19 cellular contexts compared by ENCODE assay signal in genomic region chr2:69846182-69847067, GRCh38. TPM values are rescaled to one million over a fixed set of nuclear protein-coding genes. Genes with fewer than 3 reads are reported as not detected.
DNase-seq lines count a peak whose midpoint lies in the region; ATAC-seq lines count a peak whose summit lies in the region.
"Had no signal": no experiment of that assay in that cellular context is flagged by ENCODE, and none has a peak within 500 bp of the region (broad histone marks: within the 10 kb centered on the region; RNA-seq: fewer than 3 reads in every experiment).

No MANE protein-coding gene starts in this region.

- H3K27ac Mint-ChIP-seq in activated CD4-positive, alpha-beta memory T cell treated with anti-CD3 and anti-CD28 coated beads for 36 hours = peak overlapping the region; percentile 18
- no peak overlapping the region for H3K27ac Mint-ChIP-seq in activated CD4-positive, alpha-beta memory T cell treated with anti-CD3 and anti-CD28 coated beads, Interleukin-2, amount 10 ng/mL, durations not matched to agents 7 days and 5 days
- peak overlapping the region; percentile 20 to 83 for H3K27ac Mint-ChIP-seq in stimulated activated naive CD8-positive, alpha-beta T cell treated with anti-CD3 and anti-CD28 coated beads, Interleukin-15, amount 100 ng/mL, for 72 hours
- H3K27ac Mint-ChIP-seq in central memory CD8-positive, alpha-beta T cell (ENCODE audit: low read depth) = peak overlapping the region; percentile 29
- H3K27ac Mint-ChIP-seq in stimulated activated naive B cell treated with anti-CD40 and anti-IgM and Interleukin-4, amounts not matched to agents 10 μg/mL and 1 μg/mL and 100 μg/mL, for 72 hours = peak overlapping the region; percentile 67

- CTCF ChIA-PET in activated CD4-positive, alpha-beta memory T cell treated with anti-CD3 and anti-CD28 coated beads for 36 hours (lab: Charles Lee) = interaction anchor here (0.6 kb wide), 1 partner anchor 106 kb away, joined by 3 read pairs; no protein-coding TSS in a partner anchor
- CTCF ChIA-PET in activated CD4-positive, alpha-beta memory T cell treated with anti-CD3 and anti-CD28 coated beads, Interleukin-2, amount 10 ng/mL, durations not matched to agents 7 days and 5 days (lab: Charles Lee) = interaction anchor here (0.6 to 2.7 kb wide), 4 partner anchors 13 to 281 kb away, joined by 3 to 11 read pairs (median 5); no protein-coding TSS in a partner anchor

- no peak for ATAC-seq in stimulated activated naive CD8-positive, alpha-beta T cell treated with anti-CD3 and anti-CD28 coated beads, Interleukin-15, amount 100 ng/mL, for 72 hours
- ATAC-seq in stimulated activated naive CD8-positive, alpha-beta T cell treated with anti-CD3 and anti-CD28 coated beads, Interleukin-15, Interleukin-2, amounts not matched to agents 100 U/mL and 50 U/mL, for 24 hours = no peak
- no peak for ATAC-seq in central memory CD8-positive, alpha-beta T cell (replicated peaks; ENCODE audit: extremely low read depth, poor library complexity, severe bottlenecking)
- no peak for ATAC-seq in stimulated activated naive B cell treated with anti-CD40 and anti-IgM and Interleukin-4, amounts not matched to agents 10 μg/mL and 1 μg/mL and 100 μg/mL, for 72 hours (replicated peaks)
- ATAC-seq: Panc1 had no signal

- POLR2A ChIA-PET in activated CD4-positive, alpha-beta memory T cell treated with anti-CD3 and anti-CD28 coated beads for 36 hours (lab: Charles Lee) = interaction anchor here (0.6 kb wide), 1 partner anchor 13 kb away, joined by 3 read pairs; no protein-coding TSS in a partner anchor
- POLR2A ChIA-PET in activated CD4-positive, alpha-beta memory T cell treated with anti-CD3 and anti-CD28 coated beads, Interleukin-2, amount 10 ng/mL, durations not matched to agents 7 days and 5 days (lab: Charles Lee) = interaction anchor here (0.5 to 1.0 kb wide), 2 partner anchors 16 to 99 kb away, joined by 3 read pairs; no protein-coding TSS in a partner anchor

- peaks cover 31% of the 10 kb centered on the region for H3K36me3 Mint-ChIP-seq in activated CD4-positive, alpha-beta memory T cell treated with anti-CD3 and anti-CD28 coated beads for 36 hours
- peaks cover 42% of the 10 kb centered on the region for H3K36me3 Mint-ChIP-seq in activated CD4-positive, alpha-beta memory T cell treated with anti-CD3 and anti-CD28 coated beads, Interleukin-2, amount 10 ng/mL, durations not matched to agents 7 days and 5 days (ENCODE audit: low read depth)
- H3K36me3 Mint-ChIP-seq in central memory CD8-positive, alpha-beta T cell (ENCODE audit: insufficient read depth) = peaks cover 31% of the 10 kb centered on the region
- H3K36me3 Mint-ChIP-seq in stimulated activated naive B cell treated with anti-CD40 and anti-IgM and Interleukin-4, amounts not matched to agents 10 μg/mL and 1 μg/mL and 100 μg/mL, for 72 hours = peaks cover 28 to 32% of the 10 kb centered on the region in 2 donors

- H3K27me3 Mint-ChIP-seq in activated CD4-positive, alpha-beta memory T cell treated with anti-CD3 and anti-CD28 coated beads for 36 hours = no peaks in the 10 kb centered on the region
- no peaks in the 10 kb centered on the region for H3K27me3 Mint-ChIP-seq in activated CD4-positive, alpha-beta memory T cell treated with anti-CD3 and anti-CD28 coated beads, Interleukin-2, amount 10 ng/mL, durations not matched to agents 7 days and 5 days
- no peaks in the 10 kb centered on the region for H3K27me3 Mint-ChIP-seq in stimulated activated naive CD8-positive, alpha-beta T cell treated with anti-CD3 and anti-CD28 coated beads, Interleukin-15, amount 100 ng/mL, for 72 hours
- no peaks in the 10 kb centered on the region for H3K27me3 Mint-ChIP-seq in central memory CD8-positive, alpha-beta T cell
- no peaks in the 10 kb centered on the region for H3K27me3 Mint-ChIP-seq in stimulated activated naive B cell treated with anti-CD40 and anti-IgM and Interleukin-4, amounts not matched to agents 10 μg/mL and 1 μg/mL and 100 μg/mL, for 72 hours
- H3K27me3 Mint-ChIP-seq: CD4-positive, CD25-positive, alpha-beta regulatory T cell had no signal

- H3K4me3 Mint-ChIP-seq in activated CD4-positive, alpha-beta memory T cell treated with anti-CD3 and anti-CD28 coated beads for 36 hours = no peak overlapping the region
- H3K4me3 Mint-ChIP-seq in activated CD4-positive, alpha-beta memory T cell treated with anti-CD3 and anti-CD28 coated beads, Interleukin-2, amount 10 ng/mL, durations not matched to agents 7 days and 5 days = no peak overlapping the region
- no peak overlapping the region for H3K4me3 Mint-ChIP-seq in stimulated activated naive CD8-positive, alpha-beta T cell treated with anti-CD3 and anti-CD28 coated beads, Interleukin-15, amount 100 ng/mL, for 72 hours
- no peak overlapping the region for H3K4me3 Mint-ChIP-seq in central memory CD8-positive, alpha-beta T cell
- H3K4me3 Mint-ChIP-seq in stimulated activated naive B cell treated with anti-CD40 and anti-IgM and Interleukin-4, amounts not matched to agents 10 μg/mL and 1 μg/mL and 100 μg/mL, for 72 hours = no peak overlapping the region
- H3K4me3 Mint-ChIP-seq: CD4-positive, CD25-positive, alpha-beta regulatory T cell had no signal

- no peaks in the 10 kb centered on the region for H3K9me3 Mint-ChIP-seq in activated CD4-positive, alpha-beta memory T cell treated with anti-CD3 and anti-CD28 coated beads for 36 hours
- H3K9me3 Mint-ChIP-seq in activated CD4-positive, alpha-beta memory T cell treated with anti-CD3 and anti-CD28 coated beads, Interleukin-2, amount 10 ng/mL, durations not matched to agents 7 days and 5 days = no peaks in the 10 kb centered on the region
- H3K9me3 Mint-ChIP-seq in stimulated activated naive CD8-positive, alpha-beta T cell treated with anti-CD3 and anti-CD28 coated beads, Interleukin-15, amount 100 ng/mL, for 72 hours = no peaks in the 10 kb centered on the region
- H3K9me3 Mint-ChIP-seq in central memory CD8-positive, alpha-beta T cell = no peaks in the 10 kb centered on the region
- no peaks in the 10 kb centered on the region for H3K9me3 Mint-ChIP-seq in stimulated activated naive B cell treated with anti-CD40 and anti-IgM and Interleukin-4, amounts not matched to agents 10 μg/mL and 1 μg/mL and 100 μg/mL, for 72 hours
- H3K9me3 Mint-ChIP-seq: CD4-positive, CD25-positive, alpha-beta regulatory T cell had no signal

- intact Hi-C loops in activated CD4-positive, alpha-beta memory T cell treated with anti-CD3 and anti-CD28 coated beads for 36 hours (cut with micrococcal nuclease) = no loop called here

- peaks cover 10% of the 10 kb centered on the region for H3K4me1 Mint-ChIP-seq in activated CD4-positive, alpha-beta memory T cell treated with anti-CD3 and anti-CD28 coated beads for 36 hours (ENCODE audit: low read depth)
- H3K4me1 Mint-ChIP-seq in activated CD4-positive, alpha-beta memory T cell treated with anti-CD3 and anti-CD28 coated beads, Interleukin-2, amount 10 ng/mL, durations not matched to agents 7 days and 5 days = peaks cover 5% of the 10 kb centered on the region
- H3K4me1 Mint-ChIP-seq in stimulated activated naive CD8-positive, alpha-beta T cell treated with anti-CD3 and anti-CD28 coated beads, Interleukin-15, amount 100 ng/mL, for 72 hours = peaks cover 12% of the 10 kb centered on the region
- H3K4me1 Mint-ChIP-seq in central memory CD8-positive, alpha-beta T cell = peaks cover 6% of the 10 kb centered on the region
- H3K4me1 Mint-ChIP-seq in stimulated activated naive B cell treated with anti-CD40 and anti-IgM and Interleukin-4, amounts not matched to agents 10 μg/mL and 1 μg/mL and 100 μg/mL, for 72 hours = peaks cover 0 to 8% of the 10 kb centered on the region in 2 donors

- DNase-seq in activated CD4-positive, alpha-beta memory T cell treated with anti-CD3 and anti-CD28 coated beads for 36 hours = no peak
- no peak for DNase-seq in activated CD4-positive, alpha-beta memory T cell treated with anti-CD3 and anti-CD28 coated beads, Interleukin-2, amount 10 ng/mL, durations not matched to agents 7 days and 5 days
- no peak for DNase-seq in stimulated activated naive CD8-positive, alpha-beta T cell treated with anti-CD3 and anti-CD28 coated beads, Interleukin-15, amount 100 ng/mL, for 72 hours
- DNase-seq in stimulated activated naive CD8-positive, alpha-beta T cell treated with anti-CD3 and anti-CD28 coated beads, Interleukin-15, Interleukin-2, amounts not matched to agents 100 U/mL and 50 U/mL, for 24 hours = no peak
- no peak for DNase-seq in central memory CD8-positive, alpha-beta T cell (ENCODE audit: low spot score in 2 of 2)
- DNase-seq in stimulated activated naive B cell treated with anti-CD40 and anti-IgM and Interleukin-4, amounts not matched to agents 10 μg/mL and 1 μg/mL and 100 μg/mL, for 72 hours = no peak
- DNase-seq in NCI-H510A (lab: John Stamatoyannopoulos, UW) = no peak
- no peak for DNase-seq in KG1 (lab: John Stamatoyannopoulos, UW)
- DNase-seq: CD4-positive, CD25-positive, alpha-beta regulatory T cell; DMS53; H7; MM.1S; NCI-H1417; NCI-H1694; NCI-H2029 treated with DMSO at 0.1 percent for 48 hours; NCI-H446 treated with DMSO at 0.1 percent for 48 hours; NCI-H526 treated with DMSO at 0.1 percent for 48 hours; SHP77 had no signal

RNA-seq across cellular contexts. Expression of gene GMCL1, which starts 17.0 kb away (rescaled TPM):
- total RNA-seq in activated CD4-positive, alpha-beta memory T cell treated with anti-CD3 and anti-CD28 coated beads for 36 hours = 10 to 100 TPM; 20.6 to 22.1 TPM
- 10 to 100 TPM; 30.1 to 34.8 TPM for total RNA-seq in activated CD4-positive, alpha-beta memory T cell treated with anti-CD3 and anti-CD28 coated beads, Interleukin-2, amount 10 ng/mL, durations not matched to agents 7 days and 5 days

RNA-seq across cellular contexts. Expression of gene SNRNP27, which starts 47.3 kb away (rescaled TPM):
- 10 to 100 TPM; 67.5 to 70.4 TPM for total RNA-seq in activated CD4-positive, alpha-beta memory T cell treated with anti-CD3 and anti-CD28 coated beads for 36 hours
- 10 to 100 TPM; 59.3 to 63.3 TPM for total RNA-seq in activated CD4-positive, alpha-beta memory T cell treated with anti-CD3 and anti-CD28 coated beads, Interleukin-2, amount 10 ng/mL, durations not matched to agents 7 days and 5 days
